ENCODE assay signal across 8 cellular contexts in the genomic region with DNA sequence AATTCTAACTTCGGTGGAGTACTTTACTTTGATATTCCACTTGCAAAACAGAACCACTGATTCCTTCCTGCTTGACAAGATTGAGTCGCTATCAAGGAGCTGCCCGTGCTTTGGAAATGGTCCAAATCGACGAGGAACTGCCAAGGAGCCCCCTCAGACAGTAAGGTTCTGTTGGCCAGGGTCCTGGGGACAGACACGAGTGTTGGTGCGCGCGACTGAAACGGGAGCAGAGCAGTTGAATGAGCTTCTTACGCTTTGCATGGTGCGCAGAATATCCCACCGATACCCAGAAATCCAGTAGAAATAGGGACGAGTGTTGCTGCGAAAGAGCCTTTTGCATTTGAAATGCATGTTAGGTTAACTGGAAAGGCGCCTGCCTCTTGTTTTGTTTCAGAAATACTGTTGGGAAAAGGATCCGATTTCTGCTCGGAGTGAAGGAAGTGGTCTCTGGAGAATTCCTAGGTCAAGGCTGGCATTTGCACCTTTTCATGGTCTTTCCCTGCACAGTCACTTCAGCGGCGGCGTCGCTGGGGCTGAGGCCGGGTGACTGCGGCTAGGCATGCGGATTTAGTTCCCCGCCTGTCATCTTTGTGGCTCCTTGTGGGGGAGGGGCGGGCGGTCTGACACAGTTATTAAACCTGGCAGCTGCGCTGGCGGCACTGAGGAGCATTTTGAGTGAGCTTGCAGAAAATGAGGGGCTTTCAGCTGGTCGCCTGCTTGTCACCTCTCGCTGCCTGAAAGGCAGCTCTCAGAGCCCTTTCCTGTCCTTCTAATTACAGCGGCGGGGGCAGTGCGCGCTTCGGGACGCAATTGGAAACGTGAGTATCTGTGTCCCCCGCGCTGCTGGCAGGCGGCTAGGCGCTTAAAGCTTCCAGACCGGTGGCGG. TPM values are rescaled to one million over a fixed set of nuclear protein-coding genes. Genes with fewer than 3 reads are reported as not detected.
A peak's percentile ranks its signal among the peaks of the same experiment; 100 is the strongest.
DNase-seq lines count a peak whose midpoint lies in the region; ATAC-seq, FAIRE-seq and TF ChIP-seq lines count a peak whose summit lies in the region.

No MANE protein-coding gene starts in this region.

- peak overlapping the region; percentile 75 for H3K4me3 ChIP-seq in GM23338
- peak overlapping the region; percentile 50 for H3K4me3 ChIP-seq in astrocyte of the cerebellum (ENCODE audit: low read depth, low read length)
- H3K4me3 ChIP-seq in iPS-15b (ENCODE audit: low read depth, low read length), result peak overlapping the region; percentile 27
- peak overlapping the region; percentile 52 to 58 for H3K4me3 ChIP-seq in small intestine (ENCODE audit: low read depth in 1 of 2, low read length in 2 of 2)

- H3K9me3 ChIP-seq in iPS-15b (ENCODE audit: control insufficient read depth, insufficient read depth, low read length) (no peaks in the 10 kb centered on the region), small intestine (ENCODE audit: control insufficient read depth, low read depth) (no peaks in the 10 kb centered on the region)

- peaks cover 68% of the 10 kb centered on the region for H3K27me3 ChIP-seq in GM23338 (ENCODE audit: insufficient read depth)
- H3K27me3 ChIP-seq in iPS-15b (ENCODE audit: control insufficient read depth, insufficient read depth, low read length), result peaks cover 63% of the 10 kb centered on the region
- peaks cover 0 to 7% of the 10 kb centered on the region in 2 donors for H3K27me3 ChIP-seq in small intestine (ENCODE audit: control insufficient read depth in 2 of 2, insufficient read depth in 2 of 2, low read length in 2 of 2)

- peaks cover 50% of the 10 kb centered on the region for H3K4me1 Mint-ChIP-seq in GM23338

- in situ Hi-C loops in astrocyte of the cerebellum (cut with HindIII; ENCODE audit: low sequenced_read_pairs), result no loop called here

- no peaks in the 10 kb centered on the region; the same call in 2 of the 3 replicates for H3K9me3 Mint-ChIP-seq in GM23338

- TF ChIP-seq CTCF in GM23338 (conservative IDR thresholded peaks at IDR 0.05; ENCODE audit: low read depth in 2 of 2), result no peak
- TF ChIP-seq CTCF in astrocyte of the cerebellum (IDR thresholded peaks at IDR 0.05; ENCODE audit: low read depth, low read length, missing control alignments), result no peak

- peak overlapping the region; percentile 97 for H2AFZ ChIP-seq in GM23338

- H3K9me2 ChIP-seq in GM23338 (ENCODE audit: insufficient read depth), result no peaks in the 10 kb centered on the region

- peak; percentile 30 for DNase-seq in DMS 273 treated with DMSO at 0.1 percent for 48 hours (lab: John Stamatoyannopoulos, UW)
- DNase-seq in GM23338 (ENCODE audit: low spot score), result peak; percentile 53
- peak; percentile 40 for DNase-seq in MV-4-11 (lab: John Stamatoyannopoulos, UW)
- peak; percentile 17 to 72 (median 32) for DNase-seq in T-helper 2 cell
- DNase-seq in astrocyte of the cerebellum (ENCODE audit: low read depth), result no peak
- DNase-seq in small intestine, result peak; percentile 29
- no peak for DNase-seq in iPS-NIHi7 (ENCODE audit: extremely low spot score)

- H3K9ac ChIP-seq in iPS-15b (ENCODE audit: low read depth, low read length), result no peak overlapping the region

- peaks cover 48% of the 10 kb centered on the region for H3K27me3 Mint-ChIP-seq in GM23338 (ENCODE audit: insufficient read depth, low read depth, poor library complexity)

- H3K27ac ChIP-seq in GM23338 (ENCODE audit: low read depth), result no peak overlapping the region
- peak overlapping the region in 1 of 2 donors; percentile 32 for H3K27ac ChIP-seq in small intestine (ENCODE audit: low read depth in 1 of 2, low read length in 1 of 2)

- H4K20me1 ChIP-seq in GM23338 (replicated peaks; ENCODE audit: insufficient read depth), result no peaks in the 10 kb centered on the region

- no peak for FAIRE-seq in small intestine (lab: Jason Lieb, UNC)

- WGBS in small intestine, 3 donors, result 1 to 2% (median 1%) methylated on average over 45 of the region's 45 CpGs

- no peaks in the 10 kb centered on the region for H3K36me3 ChIP-seq in GM23338 (ENCODE audit: insufficient read depth)
- H3K36me3 ChIP-seq in iPS-15b (ENCODE audit: control insufficient read depth, insufficient read depth, low read length), result no peaks in the 10 kb centered on the region
- H3K36me3 ChIP-seq in small intestine (ENCODE audit: control insufficient read depth in 2 of 2, insufficient read depth in 2 of 2, low read length in 2 of 2), result no peaks in the 10 kb centered on the region

- H3K79me2 ChIP-seq in GM23338 (replicated peaks; ENCODE audit: insufficient read depth), result no peaks in the 10 kb centered on the region

- H3K4me1 ChIP-seq in GM23338 (ENCODE audit: insufficient read depth) (peaks cover 33% of the 10 kb centered on the region), iPS-15b (ENCODE audit: control insufficient read depth, insufficient read depth, low read length) (peaks cover 10% of the 10 kb centered on the region), small intestine (ENCODE audit: control insufficient read depth in 2 of 2, insufficient read depth in 1 of 2, low read depth in 1 of 2, low read length in 1 of 2) (peaks cover 0 to 3% of the 10 kb centered on the region in 2 donors)

- peak; percentile 11 for ATAC-seq in GM23338

- H3K4me2 ChIP-seq in GM23338, result peak overlapping the region; percentile 97

- peaks cover 11% of the 10 kb centered on the region for H3F3A ChIP-seq in GM23338 (replicated peaks; ENCODE audit: low read depth)

- H3K27ac Mint-ChIP-seq in GM23338, result no peak overlapping the region

- H3K36me3 Mint-ChIP-seq in GM23338 (ENCODE audit: low read depth), result no peaks in the 10 kb centered on the region

- peak overlapping the region; percentile 80 for H3K4me3 Mint-ChIP-seq in GM23338

TF ChIP-seq in GM23338, 12 proteins besides CTCF, POLR2A, EP300 and RAD21 (continues in another document):
- TF ChIP-seq POLR2AphosphoS5 (IDR thresholded peaks at IDR 0.05; ENCODE audit: low read depth), result no peak
- TF ChIP-seq NANOG (IDR thresholded peaks at IDR 0.05; ENCODE audit: borderline replicate concordance), result no peak
- TF ChIP-seq, protein P1, sequence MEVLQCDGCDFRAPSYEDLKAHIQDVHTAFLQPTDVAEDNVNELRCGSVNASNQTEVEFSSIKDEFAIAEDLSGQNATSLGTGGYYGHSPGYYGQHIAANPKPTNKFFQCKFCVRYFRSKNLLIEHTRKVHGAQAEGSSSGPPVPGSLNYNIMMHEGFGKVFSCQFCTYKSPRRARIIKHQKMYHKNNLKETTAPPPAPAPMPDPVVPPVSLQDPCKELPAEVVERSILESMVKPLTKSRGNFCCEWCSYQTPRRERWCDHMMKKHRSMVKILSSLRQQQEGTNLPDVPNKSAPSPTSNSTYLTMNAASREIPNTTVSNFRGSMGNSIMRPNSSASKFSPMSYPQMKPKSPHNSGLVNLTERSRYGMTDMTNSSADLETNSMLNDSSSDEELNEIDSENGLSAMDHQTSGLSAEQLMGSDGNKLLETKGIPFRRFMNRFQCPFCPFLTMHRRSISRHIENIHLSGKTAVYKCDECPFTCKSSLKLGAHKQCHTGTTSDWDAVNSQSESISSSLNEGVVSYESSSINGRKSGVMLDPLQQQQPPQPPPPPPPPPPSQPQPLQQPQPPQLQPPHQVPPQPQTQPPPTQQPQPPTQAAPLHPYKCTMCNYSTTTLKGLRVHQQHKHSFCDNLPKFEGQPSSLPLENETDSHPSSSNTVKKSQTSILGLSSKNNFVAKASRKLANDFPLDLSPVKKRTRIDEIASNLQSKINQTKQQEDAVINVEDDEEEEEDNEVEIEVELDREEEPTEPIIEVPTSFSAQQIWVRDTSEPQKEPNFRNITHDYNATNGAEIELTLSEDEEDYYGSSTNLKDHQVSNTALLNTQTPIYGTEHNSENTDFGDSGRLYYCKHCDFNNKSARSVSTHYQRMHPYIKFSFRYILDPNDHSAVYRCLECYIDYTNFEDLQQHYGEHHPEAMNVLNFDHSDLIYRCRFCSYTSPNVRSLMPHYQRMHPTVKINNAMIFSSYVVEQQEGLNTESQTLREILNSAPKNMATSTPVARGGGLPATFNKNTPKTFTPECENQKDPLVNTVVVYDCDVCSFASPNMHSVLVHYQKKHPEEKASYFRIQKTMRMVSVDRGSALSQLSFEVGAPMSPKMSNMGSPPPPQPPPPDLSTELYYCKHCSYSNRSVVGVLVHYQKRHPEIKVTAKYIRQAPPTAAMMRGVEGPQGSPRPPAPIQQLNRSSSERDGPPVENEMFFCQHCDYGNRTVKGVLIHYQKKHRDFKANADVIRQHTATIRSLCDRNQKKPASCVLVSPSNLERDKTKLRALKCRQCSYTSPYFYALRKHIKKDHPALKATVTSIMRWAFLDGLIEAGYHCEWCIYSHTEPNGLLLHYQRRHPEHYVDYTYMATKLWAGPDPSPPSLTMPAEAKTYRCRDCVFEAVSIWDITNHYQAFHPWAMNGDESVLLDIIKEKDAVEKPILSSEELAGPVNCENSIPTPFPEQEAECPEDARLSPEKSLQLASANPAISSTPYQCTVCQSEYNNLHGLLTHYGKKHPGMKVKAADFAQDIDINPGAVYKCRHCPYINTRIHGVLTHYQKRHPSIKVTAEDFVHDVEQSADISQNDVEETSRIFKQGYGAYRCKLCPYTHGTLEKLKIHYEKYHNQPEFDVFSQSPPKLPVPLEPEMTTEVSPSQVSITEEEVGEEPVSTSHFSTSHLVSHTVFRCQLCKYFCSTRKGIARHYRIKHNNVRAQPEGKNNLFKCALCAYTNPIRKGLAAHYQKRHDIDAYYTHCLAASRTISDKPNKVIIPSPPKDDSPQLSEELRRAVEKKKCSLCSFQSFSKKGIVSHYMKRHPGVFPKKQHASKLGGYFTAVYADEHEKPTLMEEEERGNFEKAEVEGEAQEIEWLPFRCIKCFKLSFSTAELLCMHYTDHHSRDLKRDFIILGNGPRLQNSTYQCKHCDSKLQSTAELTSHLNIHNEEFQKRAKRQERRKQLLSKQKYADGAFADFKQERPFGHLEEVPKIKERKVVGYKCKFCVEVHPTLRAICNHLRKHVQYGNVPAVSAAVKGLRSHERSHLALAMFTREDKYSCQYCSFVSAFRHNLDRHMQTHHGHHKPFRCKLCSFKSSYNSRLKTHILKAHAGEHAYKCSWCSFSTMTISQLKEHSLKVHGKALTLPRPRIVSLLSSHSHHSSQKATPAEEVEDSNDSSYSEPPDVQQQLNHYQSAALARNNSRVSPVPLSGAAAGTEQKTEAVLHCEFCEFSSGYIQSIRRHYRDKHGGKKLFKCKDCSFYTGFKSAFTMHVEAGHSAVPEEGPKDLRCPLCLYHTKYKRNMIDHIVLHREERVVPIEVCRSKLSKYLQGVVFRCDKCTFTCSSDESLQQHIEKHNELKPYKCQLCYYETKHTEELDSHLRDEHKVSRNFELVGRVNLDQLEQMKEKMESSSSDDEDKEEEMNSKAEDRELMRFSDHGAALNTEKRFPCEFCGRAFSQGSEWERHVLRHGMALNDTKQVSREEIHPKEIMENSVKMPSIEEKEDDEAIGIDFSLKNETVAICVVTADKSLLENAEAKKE (CRISPR knock-in tag; IDR thresholded peaks at IDR 0.05), result no peak

RNA-seq across cellular contexts. Expression of a gene that starts 51.5 kb away (rescaled TPM):
- total RNA-seq in GM23338 (2014; rRNA removed; shearing (Covaris generic)), result 61.5 and 64.3 TPM in 2 replicates
- polyA plus RNA-seq in GM23338 (2016; fragmentation: Nextera tagmentation; extraction: Ambion mirVana) (20.1 and 22.0 TPM in 2 replicates), small intestine (10 to 100 TPM; 17.8 to 22.7 (median 21.5) TPM)

Comparison
In these comparisons a context has a peak if more than half of its experiments do, and no peak if none do; other contexts are left out.
1. DNase-seq: peak in DMS 273 treated with DMSO at 0.1 percent for 48 hours (single experiment), GM23338 (single experiment), MV-4-11 (single experiment), T-helper 2 cell (5 of 5) and small intestine (single experiment); none in astrocyte of the cerebellum (single experiment) and iPS-NIHi7 (single experiment).
2. Peak in every context shown above with its lines, with median percentiles within 50 percentile points of each other: H3K4me3 ChIP-seq.